13 cellular contexts compared by ENCODE assay signal in the genomic region with DNA sequence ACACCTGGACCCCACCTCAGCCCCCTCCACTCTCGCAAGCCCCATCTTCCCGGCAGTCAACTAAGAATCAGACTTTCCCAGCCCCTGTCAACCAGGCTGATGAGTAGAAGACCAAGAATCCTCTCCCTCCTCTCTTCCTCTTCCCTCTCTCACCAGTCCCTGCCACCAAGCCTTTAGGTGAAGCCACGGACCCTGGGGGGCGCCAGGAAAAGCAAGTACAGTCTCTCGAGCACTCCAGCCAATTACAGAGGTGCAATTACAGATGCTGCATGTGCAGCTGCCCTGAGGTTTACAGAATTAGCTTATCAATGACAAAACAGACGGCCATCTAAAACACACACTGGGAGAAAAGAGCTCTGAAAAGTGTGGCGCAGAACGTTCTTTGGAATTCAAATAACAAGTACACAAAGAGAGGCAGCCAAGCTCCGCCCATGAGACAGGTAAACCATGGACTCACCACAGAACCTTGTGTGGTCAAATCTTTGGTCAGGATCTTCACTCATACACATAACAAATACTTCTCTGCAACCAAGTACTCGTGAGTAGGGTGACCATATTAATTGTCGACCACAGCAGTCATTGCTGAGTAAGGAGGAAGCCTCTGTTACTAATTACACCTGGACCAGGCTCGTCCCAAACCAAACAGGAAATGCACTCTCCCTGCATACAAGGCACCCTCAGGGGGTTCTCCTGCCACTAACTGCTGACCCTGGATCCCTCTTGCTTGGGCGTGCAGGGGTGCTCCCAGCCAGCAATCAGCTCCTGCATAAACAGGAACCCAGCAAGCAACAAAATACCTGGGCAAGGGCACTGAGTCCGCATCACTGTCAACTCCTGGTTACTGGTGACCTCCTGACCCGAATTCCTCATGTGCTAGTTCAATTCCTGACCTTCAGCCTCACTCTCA.
A peak's percentile ranks its signal among the peaks of the same experiment; 100 is the strongest.
DNase-seq lines count a peak whose midpoint lies in the region; ATAC-seq, FAIRE-seq and TF ChIP-seq lines count a peak whose summit lies in the region.
"Had no signal": no experiment of that assay in that cellular context is flagged by ENCODE, and none has a peak within 500 bp of the region (broad histone marks: within the 10 kb centered on the region; RNA-seq: fewer than 3 reads in every experiment).

No MANE protein-coding gene starts in this region.

- CTCF ChIA-PET in HepG2 (lab: Yijun Ruan, JAX; ENCODE audit: low intra/inter-chr PET ratio, low total read pairs) = no interaction called here

- no peak for TF ChIP-seq RAD21 in HepG2 (CRISPR knock-in tag; IDR thresholded peaks at IDR 0.05)

- H3K36me3 Mint-ChIP-seq in activated T-helper 2 cell treated with anti-CD3 and anti-CD28 coated beads, Interferon-gamma antibody, Interleukin-2, Interleukin-4, amounts not matched to agents 10 μg/mL and 5 μg/mL and 100 μg/mL, durations not matched to agents 14 hours and 24 hours and 36 hours (ENCODE audit: low read depth) = peaks cover 74% of the 10 kb centered on the region

- H3F3A ChIP-seq in GM23248 (ENCODE audit: insufficient read depth) = peaks cover 22% of the 10 kb centered on the region

- H2AFZ ChIP-seq in HepG2 (ENCODE audit: low read length) = no peak overlapping the region
- H2AFZ ChIP-seq in GM23248 = no peak overlapping the region

- TF ChIP-seq POLR2A in HepG2 (IDR thresholded peaks at IDR 0.05; ENCODE audit: insufficient read depth in 1 of 2, low read depth in 2 of 2, low read length in 2 of 2) = no peak

- H3K4me2 ChIP-seq in HepG2 (ENCODE audit: low read depth, low read length) (peak overlapping the region; percentile 26; the same call in 1 of the 2 replicates), GM23248 (ENCODE audit: unreplicated experiment) (no peak overlapping the region)

- H3K9ac ChIP-seq in HUES48 (ENCODE audit: low read depth, low read length) = no peak overlapping the region
- no peak overlapping the region for H3K9ac ChIP-seq in HepG2 (ENCODE audit: insufficient read depth, low read depth, low read length)
- no peak overlapping the region for H3K9ac ChIP-seq in GM23248

- H3K27me3 Mint-ChIP-seq in activated T-helper 2 cell treated with anti-CD3 and anti-CD28 coated beads, Interferon-gamma antibody, Interleukin-2, Interleukin-4, amounts not matched to agents 10 μg/mL and 5 μg/mL and 100 μg/mL, durations not matched to agents 14 hours and 24 hours and 36 hours (ENCODE audit: low read depth) = no peaks in the 10 kb centered on the region

- 84% methylated on average over 12 of the region's 15 CpGs for WGBS in HepG2 (ENCODE audit: low lambda C conversion rate)
- WGBS in GM23248 (ENCODE audit: low coverage in 1 of 2, low lambda C conversion rate in 2 of 2, missing lambda C conversion rate in 2 of 2), 2 experiments = 92 to 93% methylated on average over 15 of the region's 15 CpGs

- DNase-seq in activated T-helper 2 cell treated with anti-CD3 and anti-CD28 coated beads, Interferon-gamma antibody, Interleukin-2, Interleukin-4, amounts not matched to agents 10 μg/mL and 5 μg/mL and 100 μg/mL, durations not matched to agents 14 hours and 24 hours and 36 hours (ENCODE audit: low spot score) = no peak
- DNase-seq in HepG2 (ENCODE audit: low spot score) = peak; percentile 35
- no peak for DNase-seq in NCI-H524 treated with DMSO at 0.1 percent for 48 hours (lab: John Stamatoyannopoulos, UW)
- no peak for DNase-seq in GM23248
- DNase-seq in SK-N-DZ (ENCODE audit: low spot score) = no peak
- DNase-seq: activated CD4-positive, CD25-positive, alpha-beta regulatory T cell; left ventricle myocardium superior; NCI-H1105 treated with DMSO at 0.1 percent for 48 hours; OCI-M1 had no signal

- TF ChIP-seq CTCF in C4-2B (conservative IDR thresholded peaks at IDR 0.05) = no peak
- TF ChIP-seq CTCF in HepG2 (CRISPR knock-in tag; IDR thresholded peaks at IDR 0.05) = no peak

- H3K27ac Mint-ChIP-seq in activated T-helper 2 cell treated with anti-CD3 and anti-CD28 coated beads, Interferon-gamma antibody, Interleukin-2, Interleukin-4, amounts not matched to agents 10 μg/mL and 5 μg/mL and 100 μg/mL, durations not matched to agents 14 hours and 24 hours and 36 hours = peak overlapping the region; percentile 90

- H3K27ac ChIP-seq in C4-2B (peak overlapping the region; percentile 37), HUES48 (ENCODE audit: low read depth, low read length) (peak overlapping the region; percentile 44), HepG2 (ENCODE audit: extremely low read length, insufficient read depth, low read length) (no peak overlapping the region), GM23248 (no peak overlapping the region)
- H3K27ac ChIP-seq: ascending aorta had no signal

- ATAC-seq in HepG2 = peak; percentile 10; the same call in 1 of the 3 replicates
- ATAC-seq in HG03025 (IDR thresholded peaks at IDR 0.05; ENCODE audit: low FRiP score, unreplicated experiment) = no peak
- ATAC-seq: left ventricle myocardium superior had no signal

- no peaks in the 10 kb centered on the region for H3K9me3 Mint-ChIP-seq in activated T-helper 2 cell treated with anti-CD3 and anti-CD28 coated beads, Interferon-gamma antibody, Interleukin-2, Interleukin-4, amounts not matched to agents 10 μg/mL and 5 μg/mL and 100 μg/mL, durations not matched to agents 14 hours and 24 hours and 36 hours

- H3K79me2 ChIP-seq in HepG2 (ENCODE audit: insufficient read depth, low read length) (peaks cover 66% of the 10 kb centered on the region), GM23248 (ENCODE audit: insufficient read depth) (peaks cover 21% of the 10 kb centered on the region)

- intact Hi-C loops in activated T-helper 2 cell treated with anti-CD3 and anti-CD28 coated beads, Interferon-gamma antibody, Interleukin-2, Interleukin-4, amounts not matched to agents 10 μg/mL and 5 μg/mL and 100 μg/mL, durations not matched to agents 14 hours and 24 hours and 36 hours (cut with micrococcal nuclease) = loop anchor here (5.0 kb wide), 3 partner anchors 33 to 252 kb away; partner anchors contain the start of genes CDNF, HSPA14 and MSANTD7
- intact Hi-C loops in HepG2 (cut with micrococcal nuclease; ENCODE audit: unreplicated experiment) = no loop called here

- POLR2A ChIA-PET in HepG2 (lab: Yijun Ruan, JAX) = no interaction called here

- H3K4me3 Mint-ChIP-seq in activated T-helper 2 cell treated with anti-CD3 and anti-CD28 coated beads, Interferon-gamma antibody, Interleukin-2, Interleukin-4, amounts not matched to agents 10 μg/mL and 5 μg/mL and 100 μg/mL, durations not matched to agents 14 hours and 24 hours and 36 hours (ENCODE audit: low read depth) = peak overlapping the region; percentile 24

- H3K9me2 ChIP-seq in GM23248 (ENCODE audit: insufficient read depth) = no peaks in the 10 kb centered on the region

- no TSS peak for BruUV-seq in HepG2 (replicated peaks; lab: Mats Ljungman, UMichigan)

- TF ChIP-seq EP300 in HepG2 (IDR thresholded peaks at IDR 0.05; ENCODE audit: low read depth in 2 of 2, low read length in 2 of 2) (no peak), HepG2 (CRISPR knock-in tag; IDR thresholded peaks at IDR 0.05; ENCODE audit: borderline replicate concordance) (no peak)

- peaks cover 28% of the 10 kb centered on the region for H3K4me1 ChIP-seq in HUES48 (ENCODE audit: control insufficient read depth, insufficient read depth, low read length)
- peaks cover 69% of the 10 kb centered on the region for H3K4me1 ChIP-seq in HepG2 (ENCODE audit: insufficient read depth, low read length)
- peaks cover 22% of the 10 kb centered on the region for H3K4me1 ChIP-seq in GM23248 (ENCODE audit: insufficient read depth)

- H3K4me1 Mint-ChIP-seq in activated T-helper 2 cell treated with anti-CD3 and anti-CD28 coated beads, Interferon-gamma antibody, Interleukin-2, Interleukin-4, amounts not matched to agents 10 μg/mL and 5 μg/mL and 100 μg/mL, durations not matched to agents 14 hours and 24 hours and 36 hours (ENCODE audit: low read depth) = peaks cover 89% of the 10 kb centered on the region

- FAIRE-seq in HepG2 (lab: Jason Lieb, UNC) = no peak

- H3K36me3 ChIP-seq in HUES48 (ENCODE audit: control insufficient read depth, insufficient read depth, low read length) (no peaks in the 10 kb centered on the region), HepG2 (replicated peaks in 1 of 2; ENCODE audit: control insufficient read depth in 1 of 2, insufficient read depth in 2 of 2, low read length in 2 of 2) (no peaks in the 10 kb centered on the region; a peak in 1 of 5 replicates), GM23248 (ENCODE audit: low read depth) (no peaks in the 10 kb centered on the region)
- H3K36me3 ChIP-seq: ascending aorta had no signal

- H3K9me3 ChIP-seq in HUES48 (ENCODE audit: control insufficient read depth, insufficient read depth, low read length) (no peaks in the 10 kb centered on the region), HepG2 (ENCODE audit: low read length) (no peaks in the 10 kb centered on the region), GM23248 (ENCODE audit: low read depth) (no peaks in the 10 kb centered on the region)
- H3K9me3 ChIP-seq: ascending aorta had no signal

- H4K20me1 ChIP-seq in HepG2 (ENCODE audit: insufficient read depth, low read length) (no peaks in the 10 kb centered on the region), GM23248 (ENCODE audit: insufficient read depth) (no peaks in the 10 kb centered on the region)

- H3K27me3 ChIP-seq in HUES48 (ENCODE audit: control insufficient read depth, insufficient read depth, low read length) (no peaks in the 10 kb centered on the region), HepG2 (ENCODE audit: control insufficient read depth in 1 of 2, insufficient read depth in 2 of 2, low read length in 2 of 2) (no peaks in the 10 kb centered on the region), GM23248 (replicated peaks; ENCODE audit: insufficient read depth) (no peaks in the 10 kb centered on the region)
- H3K27me3 ChIP-seq: ascending aorta had no signal

- 0 out of 2 replicates have a peak overlapping the region, but pooled peaks have one; percentile 13 for H3K4me3 ChIP-seq in HUES48 (ENCODE audit: low read depth, low read length)
- no peak overlapping the region for H3K4me3 ChIP-seq in HepG2 (replicated peaks in 1 of 3; ENCODE audit: insufficient read depth in 1 of 3, low read depth in 2 of 3, low read length in 3 of 3)
- H3K4me3 ChIP-seq in GM23248 = no peak overlapping the region
- H3K4me3 ChIP-seq: ascending aorta had no signal

- in situ Hi-C loops in HepG2 (cut with HindIII; ENCODE audit: extremely low pct_ligation_motif_present, low pct_unique_long_range_greater_than_20kb) = no loop called here
- in situ Hi-C loops in GM23248 (cut with MboI) = no loop called here

TF ChIP-seq in HepG2, 621 proteins besides CTCF, POLR2A, EP300 and RAD21 (continues in another document):
- TF ChIP-seq RAD51 (IDR thresholded peaks at IDR 0.05; ENCODE audit: borderline replicate concordance) (no peak), ZNF263 (CRISPR knock-in tag; IDR thresholded peaks at IDR 0.05) (peak; percentile 71)

Comparison
In these comparisons a context has a peak if more than half of its experiments do, and no peak if none do; other contexts are left out.
1. H3K27ac ChIP-seq: peak in C4-2B (single experiment) and HUES48 (single experiment); none in HepG2 (single experiment) and GM23248 (single experiment).